19 cellular contexts compared by ENCODE assay signal in the genomic region with DNA sequence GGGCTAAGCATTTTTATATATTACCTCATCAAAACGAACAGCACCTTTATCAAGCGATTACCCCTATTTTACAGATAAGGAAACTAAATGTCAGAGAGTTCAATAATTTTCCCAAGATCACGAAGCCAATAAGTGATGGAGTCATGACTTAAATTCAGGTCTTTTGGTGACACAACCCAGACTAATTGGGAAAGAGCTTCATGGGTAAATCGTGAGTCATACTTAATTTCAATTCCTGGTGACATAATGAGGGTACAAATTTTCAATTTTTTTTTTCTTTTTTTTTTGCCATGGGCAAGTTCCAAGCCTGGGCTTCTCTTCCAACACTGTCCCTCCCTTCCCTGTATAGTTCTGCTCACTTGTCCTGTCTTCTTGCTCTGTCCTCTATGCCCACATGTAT. TPM values are rescaled to one million over a fixed set of nuclear protein-coding genes. Genes with fewer than 3 reads are reported as not detected.
DNase-seq lines count a peak whose midpoint lies in the region; ATAC-seq and TF ChIP-seq lines count a peak whose summit lies in the region.
"Had no signal": no experiment of that assay in that cellular context is flagged by ENCODE, and none has a peak within 500 bp of the region (broad histone marks: within the 10 kb centered on the region; RNA-seq: fewer than 3 reads in every experiment).

No MANE protein-coding gene starts in this region.

- H3K27me3 ChIP-seq in MG63: peaks cover 10% of the 10 kb centered on the region
- H3K27me3 ChIP-seq: ovary had no signal

- H3K36me3 Mint-ChIP-seq in activated T-cell treated with anti-CD3 and anti-CD28 coated beads, Interleukin-2, amount 50 U/mL, for 4 hours (ENCODE audit: insufficient read depth): no peaks in the 10 kb centered on the region
- no peaks in the 10 kb centered on the region for H3K36me3 Mint-ChIP-seq in IgD-negative memory B cell
- no peaks in the 10 kb centered on the region for H3K36me3 Mint-ChIP-seq in activated B cell treated with CpG ODN at 0.5 μM for 24 hours (ENCODE audit: low read depth)
- H3K36me3 Mint-ChIP-seq in memory B cell: no peaks in the 10 kb centered on the region

- H3K4me3 ChIP-seq in MG63: no peak overlapping the region
- H3K4me3 ChIP-seq: adrenal gland, ovary, skin epidermis had no signal

- peak overlapping the region; percentile 32 to 97 (median 76) for H3K27ac Mint-ChIP-seq in IgD-negative memory B cell
- H3K27ac Mint-ChIP-seq in activated B cell treated with CpG ODN at 0.5 μM for 24 hours: peak overlapping the region; percentile 43
- peak overlapping the region; percentile 24 for H3K27ac Mint-ChIP-seq in memory B cell

- peaks cover 5% of the 10 kb centered on the region for H3K9me3 Mint-ChIP-seq in activated T-cell treated with anti-CD3 and anti-CD28 coated beads, Interleukin-2, amount 50 U/mL, for 4 hours
- H3K9me3 Mint-ChIP-seq in IgD-negative memory B cell (no peaks in the 10 kb centered on the region), activated B cell treated with CpG ODN at 0.5 μM for 24 hours (no peaks in the 10 kb centered on the region), memory B cell (no peaks in the 10 kb centered on the region)

- no peaks in the 10 kb centered on the region for H3K27me3 Mint-ChIP-seq in activated T-cell treated with anti-CD3 and anti-CD28 coated beads, Interleukin-2, amount 50 U/mL, for 4 hours (ENCODE audit: low read depth)
- H3K27me3 Mint-ChIP-seq in IgD-negative memory B cell: no peaks in the 10 kb centered on the region
- no peaks in the 10 kb centered on the region for H3K27me3 Mint-ChIP-seq in activated B cell treated with CpG ODN at 0.5 μM for 24 hours
- H3K27me3 Mint-ChIP-seq in memory B cell: no peaks in the 10 kb centered on the region

- intact Hi-C loops in activated B cell treated with CpG ODN at 0.5 μM for 24 hours (cut with micrococcal nuclease): no loop called here

- CTCF ChIA-PET in activated B cell treated with CpG ODN at 0.5 μM for 24 hours (lab: Charles Lee): interaction anchor here (11.6 kb wide), 1 partner anchor 67 kb away, joined by 252 read pairs; no protein-coding TSS in a partner anchor

- peaks cover 82% of the 10 kb centered on the region for H3K4me1 Mint-ChIP-seq in activated T-cell treated with anti-CD3 and anti-CD28 coated beads, Interleukin-2, amount 50 U/mL, for 4 hours (ENCODE audit: low read depth)
- H3K4me1 Mint-ChIP-seq in IgD-negative memory B cell (peaks cover 12 to 27% (median 24%) of the 10 kb centered on the region in 3 donors), activated B cell treated with CpG ODN at 0.5 μM for 24 hours (peaks cover 45% of the 10 kb centered on the region), memory B cell (peaks cover 12% of the 10 kb centered on the region)

- H3K4me3 Mint-ChIP-seq in activated T-cell treated with anti-CD3 and anti-CD28 coated beads, Interleukin-2, amount 50 U/mL, for 4 hours: peak overlapping the region; percentile 55
- H3K4me3 Mint-ChIP-seq in IgD-negative memory B cell (peak overlapping the region in 1 of 4 donors; percentile 28), activated B cell treated with CpG ODN at 0.5 μM for 24 hours (no peak overlapping the region), memory B cell (no peak overlapping the region)

- TF ChIP-seq CTCF in activated B cell treated with CpG ODN at 0.5 μM for 24 hours (IDR thresholded peaks at IDR 0.05): no peak

- no peak for DNase-seq in activated T-cell treated with anti-CD3 and anti-CD28 coated beads, Interleukin-2, amount 50 U/mL, for 4 hours
- no peak for DNase-seq in activated T-cell treated with anti-CD3 and anti-CD28 coated beads for 4 hours
- no peak for DNase-seq in activated B cell treated with CpG ODN at 0.5 μM for 24 hours
- DNase-seq in memory B cell (ENCODE audit: low spot score in 2 of 2): no peak
- DNase-seq in MG63: no peak
- DNase-seq in NCI-H2029 treated with DMSO at 0.1 percent for 48 hours (lab: John Stamatoyannopoulos, UW): no peak
- no peak for DNase-seq in COLO829 (ENCODE audit: low spot score)
- DNase-seq: adrenal gland, DMS79, GOT3, head of caudate nucleus, kidney, midbrain, NCI-H510A treated with DMSO at 0.1 percent for 48 hours, ovary had no signal

- no peaks in the 10 kb centered on the region for H3K36me3 ChIP-seq in MG63
- H3K36me3 ChIP-seq: adrenal gland, ovary had no signal

- no peaks in the 10 kb centered on the region for H3K9me3 ChIP-seq in MG63
- H3K9me3 ChIP-seq: adrenal gland, ovary had no signal

- POLR2A ChIA-PET in activated B cell treated with CpG ODN at 0.5 μM for 24 hours (lab: Charles Lee): interaction anchor here (0.7 to 2.4 kb wide), 6 partner anchors 20 to 167 kb away, joined by 3 to 10 read pairs (median 4); partner anchors contain the start of gene IL19

- ATAC-seq in activated T-cell treated with anti-CD3 and anti-CD28 coated beads, Interleukin-2, amount 50 U/mL, for 4 hours: no peak
- ATAC-seq in activated B cell treated with CpG ODN at 0.5 μM for 24 hours (ENCODE audit: low read depth) (no peak), memory B cell (ENCODE audit: low read depth) (no peak)

RNA-seq across cellular contexts. Expression of gene IL10, which starts 30.1 kb away (rescaled TPM):
- 100 to 1,000 TPM in 1 of 3 donors, 10 to 100 TPM in 2; 38.4 to 111 (median 54.1) TPM for total RNA-seq in activated T-cell treated with anti-CD3 and anti-CD28 coated beads, Interleukin-2, amount 50 U/mL, for 4 hours
- polyA plus RNA-seq in IgD-negative memory B cell: 0.56 TPM
- 2.8 and 3.4 TPM in 2 replicates for total RNA-seq in activated B cell treated with CpG ODN at 0.5 μM for 24 hours
- not detected in 2 replicates for total RNA-seq in MG63 (2014; rRNA removed; shearing (Covaris generic); ENCODE audit: low replicate concordance)
- polyA plus RNA-seq: AG04450 had no signal

RNA-seq across cellular contexts. Expression of gene IL19, which starts 31.8 kb away (rescaled TPM):
- under 1 TPM in 1 of 3 donors, not detected in 2; 0.19 TPM for total RNA-seq in activated T-cell treated with anti-CD3 and anti-CD28 coated beads, Interleukin-2, amount 50 U/mL, for 4 hours
- polyA plus RNA-seq in IgD-negative memory B cell: not detected
- not detected in 2 replicates for total RNA-seq in activated B cell treated with CpG ODN at 0.5 μM for 24 hours
- total RNA-seq in MG63 (2014; rRNA removed; shearing (Covaris generic); ENCODE audit: low replicate concordance): not detected in 2 replicates
- total RNA-seq: adrenal gland; ovary; T-helper 1 cell treated with Interleukin-12 subunit alpha and Interleukin-12 subunit beta and Interleukin-4 antibody, amounts not matched to agents 30 ng/mL and 1 ng/mL, for 36 hours had no signal
- polyA plus RNA-seq: adrenal gland, ovary had no signal

Comparison
In these comparisons a context has a peak if more than half of its experiments do, and no peak if none do; other contexts are left out.
1. H3K27ac Mint-ChIP-seq: peak in every context shown above with its lines; median percentile 76 in IgD-negative memory B cell; 43 in activated B cell treated with CpG ODN at 0.5 μM for 24 hours; 24 in memory B cell.